Comparison of ENCODE assay signal across 8 cellular contexts in genomic region chr2:238127165-238128060, GRCh38. TPM values are rescaled to one million over a fixed set of nuclear protein-coding genes. Genes with fewer than 3 reads are reported as not detected.
DNase-seq lines count a peak whose midpoint lies in the region; ATAC-seq and TF ChIP-seq lines count a peak whose summit lies in the region.

No MANE protein-coding gene starts in this region.

- TF ChIP-seq CTCF in GM23338 (conservative IDR thresholded peaks at IDR 0.05; ENCODE audit: low read depth in 2 of 2) (0 out of 4 replicates have a peak, but pooled peaks of 1 of the 2 experiments have one; percentile 3), esophagus squamous epithelium (IDR thresholded peaks at IDR 0.05) (no peak)

- DNase-seq in AG08395 (ENCODE audit: low spot score) (peak; percentile 88), GM23338 (ENCODE audit: low spot score) (no peak), astrocyte of the hippocampus (ENCODE audit: low read depth, low spot score) (peak; percentile 54), memory B cell (ENCODE audit: low spot score in 2 of 2) (no peak), esophagus squamous epithelium (lab: John Stamatoyannopoulos, UW) (no peak), DMS79 treated with DMSO at 0.1 percent for 48 hours (lab: John Stamatoyannopoulos, UW) (no peak), NCI-H1092 (lab: John Stamatoyannopoulos, UW) (no peak)

- no peaks in the 10 kb centered on the region for H3K4me1 Mint-ChIP-seq in GM23338
- H3K4me1 Mint-ChIP-seq in memory B cell, result no peaks in the 10 kb centered on the region

- no peaks in the 10 kb centered on the region for H4K20me1 ChIP-seq in GM23338 (replicated peaks; ENCODE audit: insufficient read depth)

- H3K36me3 ChIP-seq in GM23338 (ENCODE audit: insufficient read depth) (no peaks in the 10 kb centered on the region), esophagus squamous epithelium (no peaks in the 10 kb centered on the region)

- H3K27ac Mint-ChIP-seq in GM23338 (no peak overlapping the region), memory B cell (no peak overlapping the region)

- peaks cover 9% of the 10 kb centered on the region; the same call in 1 of the 2 replicates for H3F3A ChIP-seq in GM23338 (replicated peaks; ENCODE audit: low read depth)

- intact Hi-C loops in esophagus squamous epithelium (cut with DNase I), result no loop called here

- H2AFZ ChIP-seq in GM23338, result peak overlapping the region; percentile 97

- no peaks in the 10 kb centered on the region for H3K9me2 ChIP-seq in GM23338 (ENCODE audit: insufficient read depth)

- H3K9me3 Mint-ChIP-seq in GM23338 (no peaks in the 10 kb centered on the region), memory B cell (no peaks in the 10 kb centered on the region)

- H3K4me3 Mint-ChIP-seq in GM23338 (peak overlapping the region; percentile 22; the same call in 1 of the 3 replicates), memory B cell (no peak overlapping the region)

- TF ChIP-seq POLR2A in esophagus squamous epithelium (IDR thresholded peaks at IDR 0.05), result no peak

- H3K27ac ChIP-seq in GM23338 (ENCODE audit: low read depth) (no peak overlapping the region), esophagus squamous epithelium (peak overlapping the region in 1 of 4 donors; percentile 17)

- WGBS in esophagus squamous epithelium, 2 donors, result 37 to 90% methylated on average over 2 to 15 of the region's 36 CpGs

- ATAC-seq in GM23338, result peak; percentile 47
- ATAC-seq in memory B cell (ENCODE audit: low read depth), result peak; percentile 59
- ATAC-seq in GM21390 (IDR thresholded peaks at IDR 0.05; ENCODE audit: unreplicated experiment), result no peak

- no peaks in the 10 kb centered on the region for H3K79me2 ChIP-seq in GM23338 (replicated peaks; ENCODE audit: insufficient read depth)

- no peaks in the 10 kb centered on the region for H3K36me3 Mint-ChIP-seq in GM23338 (ENCODE audit: low read depth)
- no peaks in the 10 kb centered on the region for H3K36me3 Mint-ChIP-seq in memory B cell

- H3K4me1 ChIP-seq in GM23338 (ENCODE audit: insufficient read depth) (no peaks in the 10 kb centered on the region), esophagus squamous epithelium (peaks cover 0 to 16% (median 0%) of the 10 kb centered on the region in 3 donors)

- H3K9me3 ChIP-seq in esophagus squamous epithelium, result no peaks in the 10 kb centered on the region

- no peak overlapping the region for H3K4me3 ChIP-seq in GM23338
- peak overlapping the region in 2 of 4 donors; percentile 28 to 40 for H3K4me3 ChIP-seq in esophagus squamous epithelium

- H3K27me3 Mint-ChIP-seq in GM23338 (ENCODE audit: insufficient read depth, low read depth, poor library complexity), result peaks cover 5% of the 10 kb centered on the region
- H3K27me3 Mint-ChIP-seq in memory B cell, result no peaks in the 10 kb centered on the region

- peak overlapping the region; percentile 72; the same call in 1 of the 2 replicates for H3K4me2 ChIP-seq in GM23338

- H3K27me3 ChIP-seq in GM23338 (ENCODE audit: insufficient read depth) (no peaks in the 10 kb centered on the region), esophagus squamous epithelium (peaks cover 0 to 4% (median 0%) of the 10 kb centered on the region in 4 donors)

TF ChIP-seq in GM23338, 12 proteins besides CTCF, POLR2A, EP300 and RAD21:
- peak; percentile 52; the same call in 1 of the 2 replicates for TF ChIP-seq ZNF331 (CRISPR knock-in tag; IDR thresholded peaks at IDR 0.05; ENCODE audit: low read depth)
- no peak for TF ChIP-seq POLR2AphosphoS5 (IDR thresholded peaks at IDR 0.05; ENCODE audit: low read depth)

RNA-seq across cellular contexts. Expression of gene KLHL30, which starts 11.1 kb away (rescaled TPM):
- 0.07 TPM in 1 of 2 replicates, not detected in the other for total RNA-seq in GM23338 (2014; rRNA removed; shearing (Covaris generic))
- polyA plus RNA-seq in GM23338 (2016; fragmentation: Nextera tagmentation; extraction: Ambion mirVana), result not detected in 2 replicates
- under 1 TPM in 3 of 4 donors, not detected in 1; 0.09 to 0.38 (median 0.18) TPM for total RNA-seq in esophagus squamous epithelium

RNA-seq across cellular contexts. Expression of gene ESPNL, which starts 27.3 kb away (rescaled TPM):
- 3.1 and 4.3 TPM in 2 replicates for total RNA-seq in GM23338 (2014; rRNA removed; shearing (Covaris generic))
- 0.44 and 0.71 TPM in 2 replicates for polyA plus RNA-seq in GM23338 (2016; fragmentation: Nextera tagmentation; extraction: Ambion mirVana)
- total RNA-seq in esophagus squamous epithelium, result 1 to 10 TPM in 1 of 4 donors, under 1 TPM in 2, not detected in 1; 0.04 to 1.3 (median 0.88) TPM

RNA-seq across cellular contexts. Expression of gene ERFE, which starts 31.4 kb away (rescaled TPM):
- total RNA-seq in GM23338 (2014; rRNA removed; shearing (Covaris generic)), result 2.5 and 3.3 TPM in 2 replicates
- polyA plus RNA-seq in GM23338 (2016; fragmentation: Nextera tagmentation; extraction: Ambion mirVana), result 0.61 and 1.0 TPM in 2 replicates
- under 1 TPM in 1 of 4 donors, not detected in 3; 0.19 TPM for total RNA-seq in esophagus squamous epithelium

Comparison
In these comparisons a context has a peak if more than half of its experiments do, and no peak if none do; other contexts are left out.
1. DNase-seq: peak in AG08395 (single experiment) and astrocyte of the hippocampus (single experiment); none in GM23338 (single experiment), memory B cell (0 of 2), esophagus squamous epithelium (single experiment), DMS79 treated with DMSO at 0.1 percent for 48 hours (single experiment) and NCI-H1092 (single experiment).